Comparison of ENCODE assay signal across 11 cellular contexts in the genomic region with DNA sequence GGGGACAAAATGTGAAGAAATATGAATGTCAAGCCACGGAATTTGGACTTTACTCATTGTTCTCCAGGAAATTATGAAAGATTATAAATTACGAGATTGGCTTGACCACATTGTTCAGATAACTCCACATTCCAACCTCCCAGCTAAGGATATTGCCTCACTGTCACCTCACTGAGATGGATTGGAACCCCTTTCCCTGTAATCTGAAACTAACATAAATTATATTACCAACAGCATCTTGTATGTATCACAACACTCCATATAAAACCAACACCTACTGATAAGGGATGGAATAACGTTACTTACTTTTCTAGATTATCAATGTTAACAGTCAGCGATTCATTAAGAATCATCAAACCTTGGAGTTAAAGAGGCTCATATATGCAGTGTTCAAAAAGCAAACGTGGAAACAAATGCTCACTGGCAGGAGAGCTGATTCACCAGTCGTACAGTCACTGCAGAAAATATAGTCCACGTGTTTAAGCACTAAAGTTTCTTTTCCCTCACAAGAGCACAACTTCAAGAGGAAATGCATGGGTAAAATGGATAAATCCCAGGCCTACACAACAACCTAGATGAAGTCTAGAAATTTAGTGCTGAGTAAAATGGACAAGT.
"Had no signal": no experiment of that assay in that cellular context is flagged by ENCODE, and none has a peak within 500 bp of the region (broad histone marks: within the 10 kb centered on the region; RNA-seq: fewer than 3 reads in every experiment).

No MANE protein-coding gene starts in this region.

- H3K27me3 Mint-ChIP-seq: activated naive CD4-positive, alpha-beta T cell treated with anti-CD3 and anti-CD28 coated beads, Interleukin-2, amount 10 ng/mL, durations not matched to agents 7 days and 5 days; activated T-helper 17 cell treated with anti-CD3 and anti-CD28 coated beads, Interleukin-2, amount 50 U/mL, for 72 hours had no signal

- H3K9me3 ChIP-seq: ovary had no signal

- H3K27ac ChIP-seq: brain microvascular endothelial cell, ovary, WERI-Rb-1 had no signal

- H3K27me3 ChIP-seq: brain microvascular endothelial cell, ovary had no signal

- H3K4me3 Mint-ChIP-seq: activated naive CD4-positive, alpha-beta T cell treated with anti-CD3 and anti-CD28 coated beads, Interleukin-2, amount 10 ng/mL, durations not matched to agents 7 days and 5 days; activated T-helper 17 cell treated with anti-CD3 and anti-CD28 coated beads, Interleukin-2, amount 50 U/mL, for 72 hours; neural crest cell had no signal

- H3K4me1 Mint-ChIP-seq: activated naive CD4-positive, alpha-beta T cell treated with anti-CD3 and anti-CD28 coated beads, Interleukin-2, amount 10 ng/mL, durations not matched to agents 7 days and 5 days; activated T-helper 17 cell treated with anti-CD3 and anti-CD28 coated beads, Interleukin-2, amount 50 U/mL, for 72 hours; neural crest cell had no signal

- H3K27ac Mint-ChIP-seq: activated naive CD4-positive, alpha-beta T cell treated with anti-CD3 and anti-CD28 coated beads, Interleukin-2, amount 10 ng/mL, durations not matched to agents 7 days and 5 days; activated T-helper 17 cell treated with anti-CD3 and anti-CD28 coated beads, Interleukin-2, amount 50 U/mL, for 72 hours had no signal

- H3K36me3 Mint-ChIP-seq: activated naive CD4-positive, alpha-beta T cell treated with anti-CD3 and anti-CD28 coated beads, Interleukin-2, amount 10 ng/mL, durations not matched to agents 7 days and 5 days had no signal

- H3K4me3 ChIP-seq: ovary had no signal

- ATAC-seq: activated T-helper 17 cell treated with anti-CD3 and anti-CD28 coated beads, Interleukin-2, amount 50 U/mL, for 72 hours had no signal

- H3K9me3 Mint-ChIP-seq: activated naive CD4-positive, alpha-beta T cell treated with anti-CD3 and anti-CD28 coated beads, Interleukin-2, amount 10 ng/mL, durations not matched to agents 7 days and 5 days; neural crest cell had no signal

- H3K36me3 ChIP-seq: brain microvascular endothelial cell, ovary, WERI-Rb-1 had no signal

- DNase-seq: activated CD4-positive, alpha-beta T cell treated with anti-CD3 and anti-CD28 coated beads for 48 hours; activated naive CD4-positive, alpha-beta T cell treated with anti-CD3 and anti-CD28 coated beads, Interleukin-2, amount 10 ng/mL, durations not matched to agents 7 days and 5 days; brain microvascular endothelial cell; hippocampal formation; kidney glomerular epithelial cell; ovary; stimulated activated CD4-positive, alpha-beta T cell treated with anti-CD3 and anti-CD28 coated beads, Interleukin-15, amount 100 ng/mL, for 24 hours; T1000; WERI-Rb-1 had no signal
